In genomic region chr9:87193151-87193550, GRCh38 we compare ENCODE assay signal across 22 cellular contexts.
DNase-seq lines count a peak whose midpoint lies in the region; ATAC-seq, FAIRE-seq and TF ChIP-seq lines count a peak whose summit lies in the region.
"Had no signal": no experiment of that assay in that cellular context is flagged by ENCODE, and none has a peak within 500 bp of the region (broad histone marks: within the 10 kb centered on the region; RNA-seq: fewer than 3 reads in every experiment).

No MANE protein-coding gene starts in this region.

- H3K27me3 ChIP-seq in astrocyte (ENCODE audit: insufficient read depth, low read length) (no peaks in the 10 kb centered on the region), foreskin keratinocyte (no peaks in the 10 kb centered on the region)

- no peaks in the 10 kb centered on the region for H3K9me2 ChIP-seq in OCI-LY7 (ENCODE audit: insufficient read depth, low read length)

- TF ChIP-seq CTCF in astrocyte (IDR thresholded peaks at IDR 0.05; ENCODE audit: insufficient read depth, low read depth, low read length) (no peak), osteocyte (IDR thresholded peaks at IDR 0.05) (no peak), OCI-LY7 (conservative IDR thresholded peaks at IDR 0.05; ENCODE audit: low read length) (no peak), foreskin keratinocyte (conservative IDR thresholded peaks at IDR 0.05) (no peak)

- intact Hi-C loops in OCI-LY7 (cut with micrococcal nuclease; ENCODE audit: unreplicated experiment), result no loop called here

- BruUV-seq in OCI-LY7 (replicated peaks; lab: Mats Ljungman, UMichigan), result no TSS peak

- H3K79me2 ChIP-seq in astrocyte (ENCODE audit: insufficient read depth, low read length) (no peaks in the 10 kb centered on the region), OCI-LY7 (ENCODE audit: insufficient read depth, low read depth, low read length) (no peaks in the 10 kb centered on the region)

- ATAC-seq in GM21723 (IDR thresholded peaks at IDR 0.05; ENCODE audit: unreplicated experiment) (no peak), esophagus mucosa (no peak), foreskin keratinocyte (no peak)
- ATAC-seq: GM23338 had no signal

- H3K4me2 ChIP-seq in astrocyte (ENCODE audit: low read length) (peak overlapping the region; percentile 81), OCI-LY7 (ENCODE audit: low read length) (no peak overlapping the region)
- H3K4me2 ChIP-seq: GM23338, KMS-11 had no signal

- H3K4me3 ChIP-seq in astrocyte (ENCODE audit: insufficient read depth, low read depth, low read length), result no peak overlapping the region
- no peak overlapping the region for H3K4me3 ChIP-seq in OCI-LY7 (ENCODE audit: low read depth, low read length, poor library complexity, severe bottlenecking)
- H3K4me3 ChIP-seq: GM23338 had no signal

- H3K36me3 Mint-ChIP-seq in astrocyte (ENCODE audit: low read depth, unreplicated experiment) (no peaks in the 10 kb centered on the region), osteocyte (ENCODE audit: unreplicated experiment) (peaks cover 4% of the 10 kb centered on the region)
- H3K36me3 Mint-ChIP-seq: CD4-positive, CD25-positive, alpha-beta regulatory T cell had no signal

- H3K36me3 ChIP-seq in astrocyte (ENCODE audit: insufficient read depth, low read length) (no peaks in the 10 kb centered on the region), OCI-LY7 (ENCODE audit: insufficient read depth, low read length) (no peaks in the 10 kb centered on the region)

- H3K27me3 Mint-ChIP-seq in astrocyte (ENCODE audit: low read depth, unreplicated experiment) (no peaks in the 10 kb centered on the region), osteocyte (ENCODE audit: unreplicated experiment) (no peaks in the 10 kb centered on the region)

- H3K9ac ChIP-seq in astrocyte (ENCODE audit: low read length), result peak overlapping the region; percentile 77
- H3K9ac ChIP-seq: KMS-11 had no signal

- no peaks in the 10 kb centered on the region for H3K9me3 ChIP-seq in astrocyte (ENCODE audit: insufficient read depth, low read depth, low read length)
- H3K9me3 ChIP-seq in OCI-LY7 (ENCODE audit: low read length), result no peaks in the 10 kb centered on the region

- CTCF ChIA-PET in OCI-LY7 (lab: Charles Lee; ENCODE audit: unreplicated experiment), result no interaction called here

- H3K4me1 Mint-ChIP-seq in astrocyte (ENCODE audit: low read depth, unreplicated experiment) (peaks cover 42% of the 10 kb centered on the region), osteocyte (ENCODE audit: unreplicated experiment) (peaks cover 69% of the 10 kb centered on the region)
- H3K4me1 Mint-ChIP-seq: CD4-positive, CD25-positive, alpha-beta regulatory T cell had no signal

- FAIRE-seq in astrocyte (lab: Jason Lieb, UNC), result no peak
- FAIRE-seq: G401.6, GM12892, GM19239 had no signal

- no peaks in the 10 kb centered on the region for H4K20me1 ChIP-seq in astrocyte (ENCODE audit: insufficient read depth, low read length)
- H4K20me1 ChIP-seq in OCI-LY7 (ENCODE audit: insufficient read depth, low read length), result no peaks in the 10 kb centered on the region

- H3K4me3 Mint-ChIP-seq in astrocyte (ENCODE audit: unreplicated experiment), result no peak overlapping the region
- H3K4me3 Mint-ChIP-seq in osteocyte (ENCODE audit: unreplicated experiment), result no peak overlapping the region
- H3K4me3 Mint-ChIP-seq: CD4-positive, CD25-positive, alpha-beta regulatory T cell; GM23338 had no signal

- POLR2A ChIA-PET in OCI-LY7 (lab: Charles Lee), result no interaction called here

- H2AFZ ChIP-seq in astrocyte (ENCODE audit: low read depth, low read length) (no peak overlapping the region), OCI-LY7 (ENCODE audit: low read length) (no peak overlapping the region)

- H3K4me1 ChIP-seq in astrocyte (ENCODE audit: insufficient read depth, low read length) (peaks cover 28% of the 10 kb centered on the region), OCI-LY7 (ENCODE audit: insufficient read depth, low read length, poor library complexity, severe bottlenecking) (no peaks in the 10 kb centered on the region), foreskin keratinocyte (peaks cover 26% of the 10 kb centered on the region)

- DNase-seq in HCEC 1CT (peak; percentile 51), astrocyte (ENCODE audit: low read depth) (peak; percentile 36), fibroblast of peridontal ligament (ENCODE audit: extremely low read depth) (peak; percentile 47), osteocyte (ENCODE audit: extremely low spot score, unreplicated experiment) (no peak), OCI-LY7 (ENCODE audit: low spot score) (no peak), foreskin keratinocyte (no peak)
- DNase-seq: AML-193; CD4-positive, CD25-positive, alpha-beta regulatory T cell; DMS53; MM.1S; NCI-H1105 treated with DMSO at 0.1 percent for 48 hours; NCI-H2029; NCI-H2171 treated with DMSO at 0.1 percent for 48 hours; NCI-H510A treated with DMSO at 0.1 percent for 48 hours; SHP77 treated with DMSO at 0.1 percent for 48 hours had no signal

- H3K27ac ChIP-seq in astrocyte (ENCODE audit: low read depth, low read length) (no peak overlapping the region), OCI-LY7 (ENCODE audit: low read depth, low read length, poor library complexity, severe bottlenecking) (no peak overlapping the region), foreskin keratinocyte (no peak overlapping the region)
- H3K27ac ChIP-seq: KMS-11 had no signal

- H3K27ac Mint-ChIP-seq in astrocyte (ENCODE audit: unreplicated experiment), result peak overlapping the region; percentile 54
- peak overlapping the region; percentile 82 for H3K27ac Mint-ChIP-seq in osteocyte (ENCODE audit: unreplicated experiment)
- H3K27ac Mint-ChIP-seq: CD4-positive, CD25-positive, alpha-beta regulatory T cell; GM23338 had no signal

- H3K9me3 Mint-ChIP-seq in astrocyte (ENCODE audit: unreplicated experiment) (peaks cover 5% of the 10 kb centered on the region), osteocyte (ENCODE audit: unreplicated experiment) (no peaks in the 10 kb centered on the region)
- H3K9me3 Mint-ChIP-seq: CD4-positive, CD25-positive, alpha-beta regulatory T cell; GM23338 had no signal

Comparison
In these comparisons a context has a peak if more than half of its experiments do, and no peak if none do; other contexts are left out.
1. DNase-seq: peak in HCEC 1CT (single experiment), astrocyte (single experiment) and fibroblast of peridontal ligament (single experiment); none in osteocyte (single experiment), OCI-LY7 (single experiment) and foreskin keratinocyte (0 of 2).